8 cellular contexts compared by ENCODE assay signal in genomic region chr7:98869374-98870070, GRCh38. TPM values are rescaled to one million over a fixed set of nuclear protein-coding genes. Genes with fewer than 3 reads are reported as not detected.
DNase-seq lines count a peak whose midpoint lies in the region; ATAC-seq and TF ChIP-seq lines count a peak whose summit lies in the region.

TMEM130 (minus strand) TSS chr7:98870014; CDS start chr7:98869861, 153 bp downstream.

- intact Hi-C loops in testis (cut with DNase I; ENCODE audit: low total_unique reads), result no loop called here

- H3K27ac Mint-ChIP-seq in activated naive CD4-positive, alpha-beta T cell treated with anti-CD3 and anti-CD28 coated beads, Interleukin-2, amount 10 ng/mL, durations not matched to agents 7 days and 5 days, result no peak within 1 kb of the TSS

- no peak for TF ChIP-seq POLR2A in testis (IDR thresholded peaks at IDR 0.05)

- peak within 1 kb of the TSS; percentile 64 for H3K4me3 ChIP-seq in iPS-20b (ENCODE audit: low read length)
- peak within 1 kb of the TSS; percentile 49 to 64 for H3K4me3 ChIP-seq in testis

- no peaks in the 10 kb centered on the region for H3K36me3 Mint-ChIP-seq in activated T-cell treated with anti-CD3 and anti-CD28 coated beads, Interleukin-2, amount 50 U/mL, for 4 hours (ENCODE audit: insufficient read depth)
- H3K36me3 Mint-ChIP-seq in activated naive CD4-positive, alpha-beta T cell treated with anti-CD3 and anti-CD28 coated beads, Interleukin-2, amount 10 ng/mL, durations not matched to agents 7 days and 5 days, result no peaks in the 10 kb centered on the region

- H3K4me3 Mint-ChIP-seq in activated T-cell treated with anti-CD3 and anti-CD28 coated beads, Interleukin-2, amount 50 U/mL, for 4 hours, result peak within 1 kb of the TSS; percentile 71
- H3K4me3 Mint-ChIP-seq in activated naive CD4-positive, alpha-beta T cell treated with anti-CD3 and anti-CD28 coated beads, Interleukin-2, amount 10 ng/mL, durations not matched to agents 7 days and 5 days, result peak within 1 kb of the TSS; percentile 73

- 2 to 5% methylated on average over 12 to 43 of the region's 76 CpGs for WGBS in testis, 2 donors

- H3K4me1 ChIP-seq in iPS-20b (ENCODE audit: insufficient read depth, low read length) (no peaks in the 10 kb centered on the region; the same call in 1 of the 2 replicates), testis (peaks cover 13% of the 10 kb centered on the region)

- H3K27me3 Mint-ChIP-seq in activated T-cell treated with anti-CD3 and anti-CD28 coated beads, Interleukin-2, amount 50 U/mL, for 4 hours (ENCODE audit: low read depth), result peaks cover 12% of the 10 kb centered on the region
- peaks cover 69% of the 10 kb centered on the region for H3K27me3 Mint-ChIP-seq in activated naive CD4-positive, alpha-beta T cell treated with anti-CD3 and anti-CD28 coated beads, Interleukin-2, amount 10 ng/mL, durations not matched to agents 7 days and 5 days

- no peak within 1 kb of the TSS for H3K9ac ChIP-seq in iPS-20b (ENCODE audit: low read depth, low read length)

- no peaks in the 10 kb centered on the region for H3K9me3 ChIP-seq in iPS-20b (ENCODE audit: insufficient read depth, low read depth, low read length)
- no peaks in the 10 kb centered on the region for H3K9me3 ChIP-seq in testis

- H3K4me1 Mint-ChIP-seq in activated T-cell treated with anti-CD3 and anti-CD28 coated beads, Interleukin-2, amount 50 U/mL, for 4 hours (ENCODE audit: low read depth), result peaks cover 4% of the 10 kb centered on the region
- peaks cover 7% of the 10 kb centered on the region for H3K4me1 Mint-ChIP-seq in activated naive CD4-positive, alpha-beta T cell treated with anti-CD3 and anti-CD28 coated beads, Interleukin-2, amount 10 ng/mL, durations not matched to agents 7 days and 5 days

- no peak for DNase-seq in activated T-cell treated with anti-CD3 and anti-CD28 coated beads, Interleukin-2, amount 50 U/mL, for 4 hours
- no peak for DNase-seq in activated T-cell treated with anti-CD3 and anti-CD28 coated beads for 4 hours
- DNase-seq in activated naive CD4-positive, alpha-beta T cell treated with anti-CD3 and anti-CD28 coated beads, Interleukin-2, amount 10 ng/mL, durations not matched to agents 7 days and 5 days, result no peak
- no peak for DNase-seq in testis
- no peak for DNase-seq in NCI-H446 treated with DMSO at 0.1 percent for 48 hours (lab: John Stamatoyannopoulos, UW)

- no peak within 1 kb of the TSS for H3K27ac ChIP-seq in iPS-20b (ENCODE audit: low read length)
- H3K27ac ChIP-seq in testis, result peak within 1 kb of the TSS in 1 of 2 donors; percentile 19

- TF ChIP-seq CTCF in testis (IDR thresholded peaks at IDR 0.05), result no peak

- H3K9me3 Mint-ChIP-seq in activated T-cell treated with anti-CD3 and anti-CD28 coated beads, Interleukin-2, amount 50 U/mL, for 4 hours, result no peaks in the 10 kb centered on the region
- no peaks in the 10 kb centered on the region for H3K9me3 Mint-ChIP-seq in activated naive CD4-positive, alpha-beta T cell treated with anti-CD3 and anti-CD28 coated beads, Interleukin-2, amount 10 ng/mL, durations not matched to agents 7 days and 5 days

- no peaks in the 10 kb centered on the region for H3K36me3 ChIP-seq in iPS-20b (ENCODE audit: insufficient read depth, low read depth, low read length)
- no peaks in the 10 kb centered on the region for H3K36me3 ChIP-seq in testis (ENCODE audit: low read depth, missing control alignments)

- CTCF ChIA-PET in activated naive CD4-positive, alpha-beta T cell treated with anti-CD3 and anti-CD28 coated beads, Interleukin-2, amount 10 ng/mL, durations not matched to agents 7 days and 5 days (lab: Charles Lee), result no interaction called here

- peaks cover 46% of the 10 kb centered on the region for H3K27me3 ChIP-seq in iPS-20b (ENCODE audit: insufficient read depth, low read length)
- H3K27me3 ChIP-seq in testis, result no peaks in the 10 kb centered on the region

- peak; percentile 38 to 47 for ATAC-seq in activated T-cell treated with anti-CD3 and anti-CD28 coated beads, Interleukin-2, amount 50 U/mL, for 4 hours
- no peak for ATAC-seq in GM19035 (IDR thresholded peaks at IDR 0.05; ENCODE audit: unreplicated experiment)
- ATAC-seq in GM18519 (IDR thresholded peaks at IDR 0.05; ENCODE audit: low FRiP score, unreplicated experiment), result no peak

RNA-seq across cellular contexts. Expression of gene TMEM130, which starts in this region (rescaled TPM):
- total RNA-seq in activated T-cell treated with anti-CD3 and anti-CD28 coated beads, Interleukin-2, amount 50 U/mL, for 4 hours, result not detected
- 100 to 1,000 TPM in 1 of 2 donors, 10 to 100 TPM in 1; 84.6 to 106 TPM for total RNA-seq in testis
- polyA plus RNA-seq in testis (ENCODE audit: insufficient read depth, low read depth, low replicate concordance), result 131 TPM

Comparison
In these comparisons a context has a peak if more than half of its experiments do, and no peak if none do; other contexts are left out.
1. RNA of gene TMEM130 (total RNA-seq): 84.6 to 106 TPM in testis; not detected in activated T-cell treated with anti-CD3 and anti-CD28 coated beads, Interleukin-2, amount 50 U/mL, for 4 hours; every median in the first group is over 10 times any median in the second.
2. Peak in ATAC-seq in activated T-cell treated with anti-CD3 and anti-CD28 coated beads, Interleukin-2, amount 50 U/mL, for 4 hours; RNA of the gene not detected or under 1 TPM.